In the genomic region with DNA sequence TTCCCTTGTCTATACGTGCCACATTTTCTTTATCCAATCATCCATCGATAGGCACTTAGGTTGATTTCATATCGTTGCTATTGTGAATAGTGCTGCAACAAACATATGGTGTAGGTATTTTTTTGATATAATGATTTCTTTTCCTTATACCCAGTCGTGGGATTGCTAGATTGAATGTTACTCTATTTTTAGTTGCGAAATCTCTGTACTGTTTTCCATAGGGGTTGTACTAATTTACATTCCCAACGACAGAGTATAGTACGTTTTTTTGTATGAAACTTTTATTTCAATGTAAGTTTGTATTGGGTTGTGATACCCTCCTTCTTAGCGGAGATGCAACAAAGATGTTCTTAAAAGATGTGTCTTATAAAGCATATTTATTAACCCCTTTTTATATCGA, we compare ENCODE assay signal across 33 cellular contexts.
"Had no signal": no experiment of that assay in that cellular context is flagged by ENCODE, and none has a peak within 500 bp of the region (broad histone marks: within the 10 kb centered on the region; RNA-seq: fewer than 3 reads in every experiment).

No MANE protein-coding gene starts in this region.

- ATAC-seq: activated CD8-positive, alpha-beta T cell treated with anti-CD3 and anti-CD28 coated beads for 36 hours; activated naive CD4-positive, alpha-beta T cell treated with anti-CD3 and anti-CD28 coated beads, Interleukin-2, amount 50 U/mL, for 72 hours; activated T-cell treated with anti-CD3 and anti-CD28 coated beads, Interleukin-2, amount 50 U/mL, for 4 hours; activated T-cell treated with anti-CD3 and anti-CD28 coated beads, Interleukin-2, amount 50 U/mL, for 72 hours; activated T-helper 17 cell treated with anti-CD3 and anti-CD28 coated beads, Interleukin-2, amount 50 U/mL, for 72 hours; body of pancreas had no signal

- H3K9me3 ChIP-seq: adrenal gland, body of pancreas, breast epithelium had no signal

- H3K4me1 ChIP-seq: breast epithelium had no signal

- H3K27ac ChIP-seq: adrenal gland, body of pancreas, brain microvascular endothelial cell, breast epithelium, VCaP had no signal

- H3K4me3 ChIP-seq: adrenal gland, body of pancreas, breast epithelium had no signal

- H3K36me3 ChIP-seq: adrenal gland, brain microvascular endothelial cell, breast epithelium had no signal

- H3K27me3 ChIP-seq: adrenal gland, body of pancreas, brain microvascular endothelial cell, breast epithelium had no signal

- FAIRE-seq: astrocyte, TTC549 had no signal

- DNase-seq: activated B cell treated with CpG ODN at 0.5 μM for 24 hours; activated CD4-positive, alpha-beta memory T cell treated with anti-CD3 and anti-CD28 coated beads for 36 hours; activated CD4-positive, alpha-beta T cell treated with anti-CD3 and anti-CD28 coated beads for 4 hours; activated CD4-positive, alpha-beta T cell treated with anti-CD3 and anti-CD28 coated beads, Interleukin-2, amount 10 ng/mL, durations not matched to agents 24 days and 14 days; activated CD4-positive, alpha-beta T cell treated with anti-CD3 and anti-CD28 coated beads, Interleukin-2, amount 50 U/mL, for 1 hour; activated CD4-positive, alpha-beta T cell treated with anti-CD3 and anti-CD28 coated beads, Interleukin-2, amount 50 U/mL, for 4 hours; activated CD4-positive, CD25-positive, alpha-beta regulatory T cell treated with anti-CD3 and anti-CD28 coated beads, Interleukin-2, amount 50 U/mL, for 72 hours; activated CD8-positive, alpha-beta memory T cell treated with anti-CD3 and anti-CD28 coated beads, Interleukin-2, amount 50 U/mL, for 4 hours; activated CD8-positive, alpha-beta T cell treated with anti-CD3 and anti-CD28 coated beads for 36 hours; activated effector memory CD4-positive, alpha-beta T cell treated with anti-CD3 and anti-CD28 coated beads, Interleukin-2, amount 50 U/mL, for 16 hours; activated gamma-delta T cell treated with Interleukin-2 at 50 U/mL for 16 hours; activated naive CD4-positive, alpha-beta T cell; activated naive CD4-positive, alpha-beta T cell treated with anti-CD3 and anti-CD28 coated beads for 36 hours; activated naive CD4-positive, alpha-beta T cell treated with anti-CD3 and anti-CD28 coated beads, Interleukin-2, amount 50 U/mL, for 16 hours; activated naive CD8-positive, alpha-beta T cell treated with anti-CD3 and anti-CD28 coated beads for 36 hours; activated T-cell treated with anti-CD3 and anti-CD28 coated beads for 4 hours; activated T-cell treated with anti-CD3 and anti-CD28 coated beads, Interleukin-2, amount 50 U/mL, for 1 hour; activated T-cell treated with anti-CD3 and anti-CD28 coated beads, Interleukin-2, amount 50 U/mL, for 4 hours; activated T-cell treated with anti-CD3 and anti-CD28 coated beads, Interleukin-2, amount 50 U/mL, for 72 hours; adrenal gland; amniotic stem cell; aorta; body of pancreas; brain microvascular endothelial cell; cerebellar nuclear complex; T-helper 2 cell; T-helper 9 cell had no signal
